ENCODE assay signal across 1 cellular context in the genomic region with DNA sequence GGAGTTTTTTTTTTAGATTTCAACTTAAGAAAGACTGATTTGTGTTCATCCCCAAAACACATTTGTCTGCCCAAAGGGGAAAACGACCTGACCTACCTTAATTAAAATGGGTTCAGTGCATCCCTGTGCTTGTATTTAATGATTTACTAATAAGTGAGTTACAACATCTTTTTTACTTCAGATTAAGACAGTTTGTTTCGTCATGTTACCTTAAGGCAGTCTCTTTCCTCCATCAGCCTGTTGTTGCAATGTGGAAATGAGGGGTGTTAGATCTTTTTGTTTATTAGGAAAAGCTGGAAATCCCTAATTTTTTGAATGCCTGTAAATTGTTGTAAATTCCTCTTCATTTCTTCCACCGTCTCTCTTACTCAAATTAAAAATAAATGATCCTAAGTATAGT.
TF ChIP-seq lines count a peak whose summit lies in the region.

No MANE protein-coding gene starts in this region.

TF ChIP-seq in GM23338, 12 proteins besides CTCF, POLR2A, EP300 and RAD21 (continued from another document):
- TF ChIP-seq, protein P1, sequence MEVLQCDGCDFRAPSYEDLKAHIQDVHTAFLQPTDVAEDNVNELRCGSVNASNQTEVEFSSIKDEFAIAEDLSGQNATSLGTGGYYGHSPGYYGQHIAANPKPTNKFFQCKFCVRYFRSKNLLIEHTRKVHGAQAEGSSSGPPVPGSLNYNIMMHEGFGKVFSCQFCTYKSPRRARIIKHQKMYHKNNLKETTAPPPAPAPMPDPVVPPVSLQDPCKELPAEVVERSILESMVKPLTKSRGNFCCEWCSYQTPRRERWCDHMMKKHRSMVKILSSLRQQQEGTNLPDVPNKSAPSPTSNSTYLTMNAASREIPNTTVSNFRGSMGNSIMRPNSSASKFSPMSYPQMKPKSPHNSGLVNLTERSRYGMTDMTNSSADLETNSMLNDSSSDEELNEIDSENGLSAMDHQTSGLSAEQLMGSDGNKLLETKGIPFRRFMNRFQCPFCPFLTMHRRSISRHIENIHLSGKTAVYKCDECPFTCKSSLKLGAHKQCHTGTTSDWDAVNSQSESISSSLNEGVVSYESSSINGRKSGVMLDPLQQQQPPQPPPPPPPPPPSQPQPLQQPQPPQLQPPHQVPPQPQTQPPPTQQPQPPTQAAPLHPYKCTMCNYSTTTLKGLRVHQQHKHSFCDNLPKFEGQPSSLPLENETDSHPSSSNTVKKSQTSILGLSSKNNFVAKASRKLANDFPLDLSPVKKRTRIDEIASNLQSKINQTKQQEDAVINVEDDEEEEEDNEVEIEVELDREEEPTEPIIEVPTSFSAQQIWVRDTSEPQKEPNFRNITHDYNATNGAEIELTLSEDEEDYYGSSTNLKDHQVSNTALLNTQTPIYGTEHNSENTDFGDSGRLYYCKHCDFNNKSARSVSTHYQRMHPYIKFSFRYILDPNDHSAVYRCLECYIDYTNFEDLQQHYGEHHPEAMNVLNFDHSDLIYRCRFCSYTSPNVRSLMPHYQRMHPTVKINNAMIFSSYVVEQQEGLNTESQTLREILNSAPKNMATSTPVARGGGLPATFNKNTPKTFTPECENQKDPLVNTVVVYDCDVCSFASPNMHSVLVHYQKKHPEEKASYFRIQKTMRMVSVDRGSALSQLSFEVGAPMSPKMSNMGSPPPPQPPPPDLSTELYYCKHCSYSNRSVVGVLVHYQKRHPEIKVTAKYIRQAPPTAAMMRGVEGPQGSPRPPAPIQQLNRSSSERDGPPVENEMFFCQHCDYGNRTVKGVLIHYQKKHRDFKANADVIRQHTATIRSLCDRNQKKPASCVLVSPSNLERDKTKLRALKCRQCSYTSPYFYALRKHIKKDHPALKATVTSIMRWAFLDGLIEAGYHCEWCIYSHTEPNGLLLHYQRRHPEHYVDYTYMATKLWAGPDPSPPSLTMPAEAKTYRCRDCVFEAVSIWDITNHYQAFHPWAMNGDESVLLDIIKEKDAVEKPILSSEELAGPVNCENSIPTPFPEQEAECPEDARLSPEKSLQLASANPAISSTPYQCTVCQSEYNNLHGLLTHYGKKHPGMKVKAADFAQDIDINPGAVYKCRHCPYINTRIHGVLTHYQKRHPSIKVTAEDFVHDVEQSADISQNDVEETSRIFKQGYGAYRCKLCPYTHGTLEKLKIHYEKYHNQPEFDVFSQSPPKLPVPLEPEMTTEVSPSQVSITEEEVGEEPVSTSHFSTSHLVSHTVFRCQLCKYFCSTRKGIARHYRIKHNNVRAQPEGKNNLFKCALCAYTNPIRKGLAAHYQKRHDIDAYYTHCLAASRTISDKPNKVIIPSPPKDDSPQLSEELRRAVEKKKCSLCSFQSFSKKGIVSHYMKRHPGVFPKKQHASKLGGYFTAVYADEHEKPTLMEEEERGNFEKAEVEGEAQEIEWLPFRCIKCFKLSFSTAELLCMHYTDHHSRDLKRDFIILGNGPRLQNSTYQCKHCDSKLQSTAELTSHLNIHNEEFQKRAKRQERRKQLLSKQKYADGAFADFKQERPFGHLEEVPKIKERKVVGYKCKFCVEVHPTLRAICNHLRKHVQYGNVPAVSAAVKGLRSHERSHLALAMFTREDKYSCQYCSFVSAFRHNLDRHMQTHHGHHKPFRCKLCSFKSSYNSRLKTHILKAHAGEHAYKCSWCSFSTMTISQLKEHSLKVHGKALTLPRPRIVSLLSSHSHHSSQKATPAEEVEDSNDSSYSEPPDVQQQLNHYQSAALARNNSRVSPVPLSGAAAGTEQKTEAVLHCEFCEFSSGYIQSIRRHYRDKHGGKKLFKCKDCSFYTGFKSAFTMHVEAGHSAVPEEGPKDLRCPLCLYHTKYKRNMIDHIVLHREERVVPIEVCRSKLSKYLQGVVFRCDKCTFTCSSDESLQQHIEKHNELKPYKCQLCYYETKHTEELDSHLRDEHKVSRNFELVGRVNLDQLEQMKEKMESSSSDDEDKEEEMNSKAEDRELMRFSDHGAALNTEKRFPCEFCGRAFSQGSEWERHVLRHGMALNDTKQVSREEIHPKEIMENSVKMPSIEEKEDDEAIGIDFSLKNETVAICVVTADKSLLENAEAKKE (CRISPR knock-in tag; IDR thresholded peaks at IDR 0.05) = no peak
- TF ChIP-seq NANOG (IDR thresholded peaks at IDR 0.05; ENCODE audit: borderline replicate concordance) = no peak
- TF ChIP-seq CREB1 (CRISPR knock-in tag; IDR thresholded peaks at IDR 0.05; ENCODE audit: low read depth) = no peak
- TF ChIP-seq, protein P2, sequence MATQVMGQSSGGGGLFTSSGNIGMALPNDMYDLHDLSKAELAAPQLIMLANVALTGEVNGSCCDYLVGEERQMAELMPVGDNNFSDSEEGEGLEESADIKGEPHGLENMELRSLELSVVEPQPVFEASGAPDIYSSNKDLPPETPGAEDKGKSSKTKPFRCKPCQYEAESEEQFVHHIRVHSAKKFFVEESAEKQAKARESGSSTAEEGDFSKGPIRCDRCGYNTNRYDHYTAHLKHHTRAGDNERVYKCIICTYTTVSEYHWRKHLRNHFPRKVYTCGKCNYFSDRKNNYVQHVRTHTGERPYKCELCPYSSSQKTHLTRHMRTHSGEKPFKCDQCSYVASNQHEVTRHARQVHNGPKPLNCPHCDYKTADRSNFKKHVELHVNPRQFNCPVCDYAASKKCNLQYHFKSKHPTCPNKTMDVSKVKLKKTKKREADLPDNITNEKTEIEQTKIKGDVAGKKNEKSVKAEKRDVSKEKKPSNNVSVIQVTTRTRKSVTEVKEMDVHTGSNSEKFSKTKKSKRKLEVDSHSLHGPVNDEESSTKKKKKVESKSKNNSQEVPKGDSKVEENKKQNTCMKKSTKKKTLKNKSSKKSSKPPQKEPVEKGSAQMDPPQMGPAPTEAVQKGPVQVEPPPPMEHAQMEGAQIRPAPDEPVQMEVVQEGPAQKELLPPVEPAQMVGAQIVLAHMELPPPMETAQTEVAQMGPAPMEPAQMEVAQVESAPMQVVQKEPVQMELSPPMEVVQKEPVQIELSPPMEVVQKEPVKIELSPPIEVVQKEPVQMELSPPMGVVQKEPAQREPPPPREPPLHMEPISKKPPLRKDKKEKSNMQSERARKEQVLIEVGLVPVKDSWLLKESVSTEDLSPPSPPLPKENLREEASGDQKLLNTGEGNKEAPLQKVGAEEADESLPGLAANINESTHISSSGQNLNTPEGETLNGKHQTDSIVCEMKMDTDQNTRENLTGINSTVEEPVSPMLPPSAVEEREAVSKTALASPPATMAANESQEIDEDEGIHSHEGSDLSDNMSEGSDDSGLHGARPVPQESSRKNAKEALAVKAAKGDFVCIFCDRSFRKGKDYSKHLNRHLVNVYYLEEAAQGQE (IDR thresholded peaks at IDR 0.05; ENCODE audit: unreplicated experiment) = no peak
- no peak for TF ChIP-seq EZH2 (IDR thresholded peaks at IDR 0.05; ENCODE audit: low read depth, unreplicated experiment)
